10 cellular contexts compared by ENCODE assay signal in the genomic region with DNA sequence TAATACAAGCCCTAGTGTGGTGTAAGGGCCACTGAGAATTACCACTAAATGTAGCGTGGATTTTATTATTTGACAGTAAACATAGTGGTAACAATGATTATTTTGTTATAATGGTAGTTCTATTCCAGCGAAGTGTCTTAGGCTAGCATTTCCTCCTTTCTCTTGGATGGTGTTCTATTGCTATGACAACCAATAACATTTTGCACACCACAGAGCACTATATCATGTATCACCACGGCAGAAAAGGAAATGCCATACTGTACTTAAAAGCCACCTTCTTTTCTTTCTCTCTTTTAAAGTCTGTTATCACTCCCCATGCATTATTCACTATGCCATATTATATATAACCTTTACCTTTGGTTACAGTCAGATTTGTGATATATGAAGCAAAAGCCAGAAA.
A peak's percentile ranks its signal among the peaks of the same experiment; 100 is the strongest.
DNase-seq lines count a peak whose midpoint lies in the region; ATAC-seq, FAIRE-seq and TF ChIP-seq lines count a peak whose summit lies in the region.
"Had no signal": no experiment of that assay in that cellular context is flagged by ENCODE, and none has a peak within 500 bp of the region (broad histone marks: within the 10 kb centered on the region; RNA-seq: fewer than 3 reads in every experiment).

No MANE protein-coding gene starts in this region.

- H3K9me3 ChIP-seq in RWPE2 (ENCODE audit: severe bottlenecking): no peaks in the 10 kb centered on the region

- H3K4me3 ChIP-seq in RWPE2 (ENCODE audit: severe bottlenecking) (no peak overlapping the region), foreskin fibroblast (ENCODE audit: low read depth in 1 of 2, low read length in 2 of 2) (no peak overlapping the region)
- H3K4me3 ChIP-seq: lung had no signal

- no peaks in the 10 kb centered on the region for H3K27me3 Mint-ChIP-seq in activated T-cell treated with anti-CD3 and anti-CD28 coated beads, Interleukin-2, amount 50 U/mL, for 4 hours (ENCODE audit: low read depth)
- H3K27me3 Mint-ChIP-seq in stimulated activated naive CD8-positive, alpha-beta T cell treated with anti-CD3 and anti-CD28 coated beads, Interleukin-15, Interleukin-2, amounts not matched to agents 100 ng/mL and 50 ng/mL, for 24 hours: no peaks in the 10 kb centered on the region
- H3K27me3 Mint-ChIP-seq in glutamatergic neuron (ENCODE audit: unreplicated experiment): peaks cover 2% of the 10 kb centered on the region

- no peak for DNase-seq in activated T-cell treated with anti-CD3 and anti-CD28 coated beads, Interleukin-2, amount 50 U/mL, for 4 hours
- no peak for DNase-seq in activated T-cell treated with anti-CD3 and anti-CD28 coated beads, Interleukin-2, amount 50 U/mL, for 48 hours
- DNase-seq in RWPE2 (ENCODE audit: low spot score) (no peak), foreskin fibroblast (peak; percentile 30 to 40), GM19239 (ENCODE audit: insufficient read length, low spot score) (no peak), glutamatergic neuron (no peak), NCI-H524 (lab: John Stamatoyannopoulos, UW) (no peak)
- DNase-seq: activated CD4-positive, alpha-beta T cell treated with anti-CD3 and anti-CD28 coated beads for 4 hours had no signal

- peaks cover 16% of the 10 kb centered on the region for H3K36me3 Mint-ChIP-seq in activated T-cell treated with anti-CD3 and anti-CD28 coated beads, Interleukin-2, amount 50 U/mL, for 4 hours (ENCODE audit: insufficient read depth)
- peaks cover 41% of the 10 kb centered on the region for H3K36me3 Mint-ChIP-seq in stimulated activated naive CD8-positive, alpha-beta T cell treated with anti-CD3 and anti-CD28 coated beads, Interleukin-15, Interleukin-2, amounts not matched to agents 100 ng/mL and 50 ng/mL, for 24 hours (ENCODE audit: low read depth)
- peaks cover 8% of the 10 kb centered on the region for H3K36me3 Mint-ChIP-seq in glutamatergic neuron (ENCODE audit: unreplicated experiment)

- H3K27ac ChIP-seq in RWPE2 (ENCODE audit: poor library complexity, severe bottlenecking): no peak overlapping the region

- H3K9me3 Mint-ChIP-seq in activated T-cell treated with anti-CD3 and anti-CD28 coated beads, Interleukin-2, amount 50 U/mL, for 4 hours: no peaks in the 10 kb centered on the region
- H3K9me3 Mint-ChIP-seq in stimulated activated naive CD8-positive, alpha-beta T cell treated with anti-CD3 and anti-CD28 coated beads, Interleukin-15, Interleukin-2, amounts not matched to agents 100 ng/mL and 50 ng/mL, for 24 hours: no peaks in the 10 kb centered on the region
- H3K9me3 Mint-ChIP-seq in glutamatergic neuron (ENCODE audit: unreplicated experiment): no peaks in the 10 kb centered on the region

- H3K4me1 ChIP-seq in RWPE2 (ENCODE audit: insufficient read depth, poor library complexity, severe bottlenecking): no peaks in the 10 kb centered on the region

- FAIRE-seq in GM19239 (lab: Jason Lieb, UNC): no peak

- H3K27ac Mint-ChIP-seq in stimulated activated naive CD8-positive, alpha-beta T cell treated with anti-CD3 and anti-CD28 coated beads, Interleukin-15, Interleukin-2, amounts not matched to agents 100 ng/mL and 50 ng/mL, for 24 hours: peak overlapping the region; percentile 55
- no peak overlapping the region for H3K27ac Mint-ChIP-seq in glutamatergic neuron (ENCODE audit: unreplicated experiment)

- ATAC-seq in activated T-cell treated with anti-CD3 and anti-CD28 coated beads, Interleukin-2, amount 50 U/mL, for 4 hours: peak; percentile 60 to 62
- peak; percentile 70; the same call in 2 of the 3 replicates for ATAC-seq in RWPE2 (ENCODE audit: low read depth)

- H3K4me3 Mint-ChIP-seq in activated T-cell treated with anti-CD3 and anti-CD28 coated beads, Interleukin-2, amount 50 U/mL, for 4 hours: no peak overlapping the region
- no peak overlapping the region for H3K4me3 Mint-ChIP-seq in stimulated activated naive CD8-positive, alpha-beta T cell treated with anti-CD3 and anti-CD28 coated beads, Interleukin-15, Interleukin-2, amounts not matched to agents 100 ng/mL and 50 ng/mL, for 24 hours
- H3K4me3 Mint-ChIP-seq in glutamatergic neuron (ENCODE audit: unreplicated experiment): no peak overlapping the region

- no peaks in the 10 kb centered on the region for H3K27me3 ChIP-seq in RWPE2 (ENCODE audit: insufficient read depth, poor library complexity, severe bottlenecking)

- TF ChIP-seq CTCF in RWPE2 (IDR thresholded peaks at IDR 0.05; ENCODE audit: poor library complexity, severe bottlenecking): no peak
- no peak for TF ChIP-seq CTCF in foreskin fibroblast (IDR thresholded peaks at IDR 0.05; ENCODE audit: low read depth, low read length)
- TF ChIP-seq CTCF in glutamatergic neuron (IDR thresholded peaks at IDR 0.05; ENCODE audit: partially characterized antibody, unreplicated experiment): no peak

- H3K36me3 ChIP-seq in RWPE2 (ENCODE audit: low read depth): no peaks in the 10 kb centered on the region

- peaks cover 47% of the 10 kb centered on the region for H3K4me1 Mint-ChIP-seq in activated T-cell treated with anti-CD3 and anti-CD28 coated beads, Interleukin-2, amount 50 U/mL, for 4 hours (ENCODE audit: low read depth)
- peaks cover 40% of the 10 kb centered on the region for H3K4me1 Mint-ChIP-seq in stimulated activated naive CD8-positive, alpha-beta T cell treated with anti-CD3 and anti-CD28 coated beads, Interleukin-15, Interleukin-2, amounts not matched to agents 100 ng/mL and 50 ng/mL, for 24 hours (ENCODE audit: low read depth)
- H3K4me1 Mint-ChIP-seq in glutamatergic neuron (ENCODE audit: low read depth, unreplicated experiment): peaks cover 8% of the 10 kb centered on the region

Comparison
In these comparisons a context has a peak if more than half of its experiments do, and no peak if none do; other contexts are left out.
1. DNase-seq: peak in foreskin fibroblast (2 of 2); none in activated T-cell treated with anti-CD3 and anti-CD28 coated beads, Interleukin-2, amount 50 U/mL, for 4 hours (single experiment), activated T-cell treated with anti-CD3 and anti-CD28 coated beads, Interleukin-2, amount 50 U/mL, for 48 hours (0 of 2), RWPE2 (single experiment), GM19239 (single experiment), glutamatergic neuron (single experiment) and NCI-H524 (0 of 2).